ENCODE assay signal across 2 cellular contexts in genomic region chr22:45912910-45913309, GRCh38.
TF ChIP-seq lines count a peak whose summit lies in the region.

No MANE protein-coding gene starts in this region.

TF ChIP-seq in HEK293, 187 proteins besides CTCF, POLR2A, EP300 and RAD21:
- TF ChIP-seq PRDM10 (tag by site-specific recombination; IDR thresholded peaks at IDR 0.05) (peak; percentile 41; the same call in 1 of the 2 replicates), GLIS1 (tag by site-specific recombination; IDR thresholded peaks at IDR 0.05) (peak; percentile 71), KLF1 (tag by site-specific recombination; IDR thresholded peaks at IDR 0.05) (peak; percentile 52), MYNN (tag by site-specific recombination; IDR thresholded peaks at IDR 0.05; ENCODE audit: borderline replicate concordance) (no peak), ZBTB48 (tag by site-specific recombination; IDR thresholded peaks at IDR 0.05) (no peak)

TF ChIP-seq in H1, 55 proteins besides CTCF, POLR2A, EP300 and RAD21 (continued from another document):
- no peak for TF ChIP-seq SP2 (IDR thresholded peaks at IDR 0.05; ENCODE audit: low read length)
- no peak for TF ChIP-seq SUZ12 (IDR thresholded peaks at IDR 0.05; ENCODE audit: low read length)
- no peak for TF ChIP-seq YY1 (IDR thresholded peaks at IDR 0.05; ENCODE audit: low read depth, low read length)
- no peak for TF ChIP-seq MAX (IDR thresholded peaks at IDR 0.05)
